7 cellular contexts compared by ENCODE assay signal in genomic region chr2:200383380-200384110, GRCh38.
DNase-seq lines count a peak whose midpoint lies in the region; ATAC-seq and TF ChIP-seq lines count a peak whose summit lies in the region.

No MANE protein-coding gene starts in this region.

- peak; percentile 31 to 68 for ATAC-seq in lower lobe of right lung

- peak overlapping the region in 1 of 2 donors; percentile 18 for H3K27ac ChIP-seq in breast epithelium
- peak overlapping the region; percentile 54 for H3K27ac ChIP-seq in lower lobe of right lung

- H3K4me3 ChIP-seq in H7 (ENCODE audit: insufficient read depth, low read depth, low read length) (no peak overlapping the region), breast epithelium (peak overlapping the region in 2 of 3 donors; percentile 18 to 23), lower lobe of right lung (peak overlapping the region; percentile 29)

- TF ChIP-seq POLR2A in breast epithelium (IDR thresholded peaks at IDR 0.05): no peak

- TF ChIP-seq CTCF in GM13976 (IDR thresholded peaks at IDR 0.05; ENCODE audit: borderline replicate concordance, control extremely low read depth, extremely low read depth, insufficient read depth, missing control alignments): no peak
- no peak for TF ChIP-seq CTCF in breast epithelium (IDR thresholded peaks at IDR 0.05)
- no peak for TF ChIP-seq CTCF in lower lobe of right lung (IDR thresholded peaks at IDR 0.05)

- intact Hi-C loops in breast epithelium (cut with DNase I; ENCODE audit: low total_unique reads): no loop called here
- intact Hi-C loops in lower lobe of right lung (cut with DNase I): no loop called here
- intact Hi-C loops in posterior cingulate gyrus (cut with DNase I): loop anchor here (5.0 kb wide), 1 partner anchor 74 kb away; no protein-coding TSS in a partner anchor

- H3K4me1 ChIP-seq in breast epithelium (peaks cover 0 to 8% of the 10 kb centered on the region in 2 donors), lower lobe of right lung (peaks cover 36% of the 10 kb centered on the region)

- H3K27me3 ChIP-seq in H7 (ENCODE audit: control insufficient read depth, insufficient read depth, low read length): no peaks in the 10 kb centered on the region
- no peaks in the 10 kb centered on the region for H3K27me3 ChIP-seq in breast epithelium
- H3K27me3 ChIP-seq in lower lobe of right lung (ENCODE audit: low read depth): no peaks in the 10 kb centered on the region

- H3K9me3 ChIP-seq in breast epithelium (no peaks in the 10 kb centered on the region), lower lobe of right lung (no peaks in the 10 kb centered on the region)

- in situ Hi-C loops in GM13976 (cut with MboI; ENCODE audit: low sequenced_read_pairs, unreplicated experiment): no loop called here

- no peaks in the 10 kb centered on the region; the same call in 1 of the 2 replicates for H3K36me3 ChIP-seq in H7 (replicated peaks; ENCODE audit: control insufficient read depth, insufficient read depth, low read length)
- H3K36me3 ChIP-seq in breast epithelium: no peaks in the 10 kb centered on the region
- no peaks in the 10 kb centered on the region for H3K36me3 ChIP-seq in lower lobe of right lung

- peak; percentile 45 for DNase-seq in GM13976 (ENCODE audit: low spot score)
- peak; percentile 23 for DNase-seq in H7
- DNase-seq in NCI-H2196 treated with DMSO at 0.1 percent for 48 hours (lab: John Stamatoyannopoulos, UW; ENCODE audit: unreplicated experiment): peak; percentile 5
- DNase-seq in breast epithelium (ENCODE audit: low spot score in 2 of 2): no peak
- DNase-seq in lower lobe of right lung: no peak
- no peak for DNase-seq in stimulated activated CD4-positive, alpha-beta T cell treated with anti-CD3 and anti-CD28 coated beads, Interleukin-12 subunit alpha, Interleukin-12 subunit beta, amount 100 ng/mL, for 4 hours
- DNase-seq in posterior cingulate gyrus: no peak

Comparison
In these comparisons a context has a peak if more than half of its experiments do, and no peak if none do; other contexts are left out.
1. DNase-seq: peak in GM13976 (single experiment), H7 (single experiment) and NCI-H2196 treated with DMSO at 0.1 percent for 48 hours (single experiment); none in breast epithelium (0 of 2), lower lobe of right lung (single experiment), stimulated activated CD4-positive, alpha-beta T cell treated with anti-CD3 and anti-CD28 coated beads, Interleukin-12 subunit alpha, Interleukin-12 subunit beta, amount 100 ng/mL, for 4 hours (single experiment) and posterior cingulate gyrus (0 of 10).